ENCODE assay signal across 10 cellular contexts in the genomic region with DNA sequence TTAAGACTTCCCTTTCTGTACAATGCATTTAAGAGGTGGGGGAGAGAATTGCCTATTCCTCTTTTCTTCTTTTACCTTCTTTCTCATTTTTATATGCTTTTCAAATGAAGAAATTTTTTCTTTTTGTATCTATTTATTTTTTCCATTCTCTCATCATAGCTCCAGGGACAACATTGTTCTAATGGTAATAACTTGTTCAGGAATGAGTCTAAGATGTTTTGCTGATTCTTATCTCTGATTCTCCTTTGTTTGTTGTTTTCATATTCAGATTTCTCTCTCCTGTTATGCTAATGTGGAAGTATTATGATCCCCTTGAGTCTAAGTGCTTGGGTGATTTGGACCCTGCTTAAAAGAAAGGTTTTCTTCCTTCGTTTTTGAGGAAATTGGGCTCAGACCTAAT.
"Had no signal": no experiment of that assay in that cellular context is flagged by ENCODE, and none has a peak within 500 bp of the region (broad histone marks: within the 10 kb centered on the region; RNA-seq: fewer than 3 reads in every experiment).

No MANE protein-coding gene starts in this region.

- H2AFZ ChIP-seq: GM23248 had no signal

- H3K4me3 Mint-ChIP-seq: H9, IgD-negative memory B cell had no signal

- FAIRE-seq: H1, H54, HepG2, HTR-8/SVneo had no signal

- H3K4me2 ChIP-seq: KMS-11 had no signal

- H3K27me3 Mint-ChIP-seq: IgD-negative memory B cell had no signal

- ATAC-seq: HepG2 had no signal

- H3K4me1 Mint-ChIP-seq: IgD-negative memory B cell had no signal

- H3K27ac ChIP-seq: GM23248, KMS-11 had no signal

- H3K9ac ChIP-seq: GM23248, KMS-11 had no signal

- H3K4me3 ChIP-seq: GM23248 had no signal

- DNase-seq: GM23248, H9, HCEC 1CT, KBM-7 had no signal
